Comparison of ENCODE assay signal across 22 cellular contexts in the genomic region with DNA sequence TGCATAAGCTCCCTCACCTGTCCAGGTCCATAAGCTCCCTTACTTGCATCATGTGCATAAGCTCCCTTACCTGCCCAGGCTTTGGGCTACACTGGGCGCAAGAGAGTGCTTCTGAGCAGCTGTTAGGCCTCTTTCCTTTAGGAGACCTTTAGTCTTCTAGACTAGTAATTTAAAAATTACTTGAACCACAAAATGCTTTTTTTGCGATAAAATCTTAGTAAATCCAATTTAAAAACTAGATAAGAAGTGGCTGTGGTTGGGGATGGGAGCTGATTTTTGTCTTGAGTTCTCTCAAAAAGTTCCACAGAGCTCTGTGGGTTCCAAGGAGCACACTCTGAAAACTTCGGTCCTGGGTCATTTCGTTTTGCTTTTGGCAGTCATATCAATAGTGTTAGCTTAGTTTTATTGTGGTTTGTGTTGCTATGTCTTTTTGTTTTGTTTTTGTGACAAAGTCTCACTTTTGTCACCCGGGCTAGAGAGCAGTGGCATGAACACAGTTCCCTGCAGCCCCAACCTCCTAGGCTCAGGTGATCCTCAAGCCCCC. TPM values are rescaled to one million over a fixed set of nuclear protein-coding genes. Genes with fewer than 3 reads are reported as not detected.
"Had no signal": no experiment of that assay in that cellular context is flagged by ENCODE, and none has a peak within 500 bp of the region (broad histone marks: within the 10 kb centered on the region; RNA-seq: fewer than 3 reads in every experiment).

No MANE protein-coding gene starts in this region.

- H3K4me3 Mint-ChIP-seq: naive B cell; nephron; stimulated activated effector memory CD8-positive, alpha-beta T cell treated with anti-CD3 and anti-CD28 coated beads, Interleukin-12 subunit alpha, Interleukin-12 subunit beta, amount 100 ng/mL, for 72 hours; type B pancreatic cell had no signal

- ATAC-seq: gastroesophageal sphincter; left cardiac atrium; left ventricle myocardium superior; psoas muscle; right lobe of liver; stimulated activated effector memory CD8-positive, alpha-beta T cell treated with anti-CD3 and anti-CD28 coated beads, Interleukin-12 subunit alpha, Interleukin-12 subunit beta, amount 100 ng/mL, for 72 hours; stimulated activated naive CD8-positive, alpha-beta T cell treated with anti-CD3 and anti-CD28 coated beads, Interleukin-15, Interleukin-2, amounts not matched to agents 100 U/mL and 50 U/mL, for 24 hours had no signal

- H3K36me3 Mint-ChIP-seq: naive B cell; stimulated activated effector memory CD8-positive, alpha-beta T cell treated with anti-CD3 and anti-CD28 coated beads, Interleukin-12 subunit alpha, Interleukin-12 subunit beta, amount 100 ng/mL, for 72 hours; type B pancreatic cell had no signal

- H3K4me1 Mint-ChIP-seq: naive B cell; nephron; stimulated activated effector memory CD8-positive, alpha-beta T cell treated with anti-CD3 and anti-CD28 coated beads, Interleukin-12 subunit alpha, Interleukin-12 subunit beta, amount 100 ng/mL, for 72 hours had no signal

- H3K27ac ChIP-seq: coronary artery, gastroesophageal sphincter, psoas muscle, right lobe of liver, suprapubic skin, thyroid gland had no signal

- H3K4me3 ChIP-seq: coronary artery, gastroesophageal sphincter, lung, psoas muscle, right lobe of liver, suprapubic skin, thyroid gland had no signal

- H3K4me1 ChIP-seq: psoas muscle, right lobe of liver, thyroid gland had no signal

- H3K9me3 ChIP-seq: gastroesophageal sphincter, psoas muscle, right lobe of liver, suprapubic skin, thyroid gland had no signal

- H3K27ac Mint-ChIP-seq: nephron; stimulated activated effector memory CD8-positive, alpha-beta T cell treated with anti-CD3 and anti-CD28 coated beads, Interleukin-12 subunit alpha, Interleukin-12 subunit beta, amount 100 ng/mL, for 72 hours; type B pancreatic cell had no signal

- H3K36me3 ChIP-seq: gastroesophageal sphincter, right lobe of liver, suprapubic skin, thyroid gland had no signal

- H3K9me3 Mint-ChIP-seq: naive B cell; nephron; stimulated activated effector memory CD8-positive, alpha-beta T cell treated with anti-CD3 and anti-CD28 coated beads, Interleukin-12 subunit alpha, Interleukin-12 subunit beta, amount 100 ng/mL, for 72 hours; type B pancreatic cell had no signal

- H3K27me3 ChIP-seq: thyroid gland had no signal

- DNase-seq: dorsolateral prefrontal cortex; effector CD8-positive, alpha-beta T cell; glutamatergic neuron; kidney; left cardiac atrium; left ventricle myocardium superior; mesendoderm; naive B cell; psoas muscle; retina; right lobe of liver; stimulated activated CD4-positive, alpha-beta T cell treated with anti-CD3 and anti-CD28 coated beads, Interleukin-4, amount 100 ng/mL, for 1 hour; stimulated activated CD8-positive, alpha-beta memory T cell treated with anti-CD3 and anti-CD28 coated beads, Interleukin-4, amount 100 ng/mL, for 48 hours; stimulated activated naive CD8-positive, alpha-beta T cell treated with anti-CD3 and anti-CD28 coated beads, Interleukin-15, Interleukin-2, amounts not matched to agents 100 U/mL and 50 U/mL, for 24 hours; thyroid gland had no signal

RNA-seq across cellular contexts. Expression of a gene that starts 6.7 kb away (rescaled TPM):
- total RNA-seq: left ventricle myocardium superior had no signal
